ENCODE assay signal across 8 cellular contexts in the genomic region with DNA sequence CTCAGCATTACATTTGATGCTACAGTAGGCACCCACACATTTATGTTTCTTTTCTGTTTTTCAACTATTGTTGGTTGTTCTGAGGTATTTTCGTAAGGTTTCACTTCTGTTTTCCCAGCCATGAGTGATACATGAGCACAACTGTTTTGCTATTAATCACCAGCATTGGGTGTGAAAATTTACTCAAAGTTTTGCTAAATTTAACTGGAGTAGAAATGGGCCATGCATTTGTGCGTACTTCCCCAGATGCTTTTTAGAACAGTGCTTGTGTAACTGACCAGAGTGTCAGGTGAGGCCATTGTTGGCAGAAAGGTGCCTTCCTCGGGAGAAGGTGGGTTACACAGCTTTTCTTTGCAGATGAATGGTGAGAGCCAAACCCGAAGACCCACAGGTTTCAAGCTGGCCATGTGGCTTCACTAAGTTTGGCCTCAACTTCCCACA.
A peak's percentile ranks its signal among the peaks of the same experiment; 100 is the strongest.
DNase-seq lines count a peak whose midpoint lies in the region; ATAC-seq and TF ChIP-seq lines count a peak whose summit lies in the region.

No MANE protein-coding gene starts in this region.

- 53 to 79% methylated on average over 4 of the region's 4 CpGs for WGBS in body of pancreas, 2 donors
- 56 to 91% methylated on average over 1 to 3 of the region's 4 CpGs for WGBS in gastroesophageal sphincter (ENCODE audit: low coverage in 1 of 2), 2 donors
- WGBS in stomach, 5 donors = 77 to 87% (median 86%) methylated on average over 4 of the region's 4 CpGs

- peaks cover 10 to 28% (median 23%) of the 10 kb centered on the region in 3 donors for H3K36me3 Mint-ChIP-seq in naive thymus-derived CD8-positive, alpha-beta T cell

- peak; percentile 66 for ATAC-seq in GM18873 (IDR thresholded peaks at IDR 0.05; ENCODE audit: low FRiP score, unreplicated experiment)
- ATAC-seq in HG02642 (IDR thresholded peaks at IDR 0.05; ENCODE audit: poor library complexity, unreplicated experiment) = peak; percentile 56
- ATAC-seq in naive thymus-derived CD8-positive, alpha-beta T cell = peak in 1 of 2 donors; percentile 28
- ATAC-seq in body of pancreas = no peak
- ATAC-seq in gastroesophageal sphincter = no peak

- no peak for TF ChIP-seq EP300 in gastroesophageal sphincter (IDR thresholded peaks at IDR 0.05)
- TF ChIP-seq EP300 in stomach (IDR thresholded peaks at IDR 0.05) = no peak

- in situ Hi-C loops in G401 (cut with HindIII; ENCODE audit: low sequenced_read_pairs) = no loop called here

- H3K9me3 Mint-ChIP-seq in naive thymus-derived CD8-positive, alpha-beta T cell = peaks cover 0 to 10% (median 0%) of the 10 kb centered on the region in 9 donors

- no peak overlapping the region for H3K4me3 ChIP-seq in body of pancreas
- no peak overlapping the region for H3K4me3 ChIP-seq in gastroesophageal sphincter
- H3K4me3 ChIP-seq in stomach = no peak overlapping the region

- H3K27ac ChIP-seq in body of pancreas (no peak overlapping the region), gastroesophageal sphincter (no peak overlapping the region), stomach (peak overlapping the region in 1 of 5 donors; percentile 15)

- peaks cover 18 to 84% (median 54%) of the 10 kb centered on the region in 4 donors for H3K4me1 Mint-ChIP-seq in naive thymus-derived CD8-positive, alpha-beta T cell

- peak overlapping the region in 7 of 10 donors; percentile 1 to 88 (median 61) for H3K27ac Mint-ChIP-seq in naive thymus-derived CD8-positive, alpha-beta T cell

- DNase-seq in NOMO-1 treated with dmso at 0.1 percent for 144 hours (lab: John Stamatoyannopoulos, UW; ENCODE audit: unreplicated experiment) (peak; percentile 38), body of pancreas (no peak), G401 (ENCODE audit: low spot score) (no peak), stomach (no peak)
- DNase-seq in naive thymus-derived CD8-positive, alpha-beta T cell = no peak

- no peaks in the 10 kb centered on the region for H3K27me3 Mint-ChIP-seq in naive thymus-derived CD8-positive, alpha-beta T cell

- H3K9me3 ChIP-seq in body of pancreas = no peaks in the 10 kb centered on the region
- H3K9me3 ChIP-seq in gastroesophageal sphincter = no peaks in the 10 kb centered on the region
- H3K9me3 ChIP-seq in stomach = no peaks in the 10 kb centered on the region

- peak overlapping the region in 1 of 10 donors; percentile 41 for H3K4me3 Mint-ChIP-seq in naive thymus-derived CD8-positive, alpha-beta T cell

- H3K4me1 ChIP-seq in body of pancreas (no peaks in the 10 kb centered on the region), gastroesophageal sphincter (no peaks in the 10 kb centered on the region), stomach (no peaks in the 10 kb centered on the region)

- POLR2A ChIA-PET in naive thymus-derived CD8-positive, alpha-beta T cell (lab: Charles Lee) = no interaction called here

- intact Hi-C loops in body of pancreas (cut with DNase I) = no loop called here
- intact Hi-C loops in stomach (cut with DNase I; ENCODE audit: low total_unique reads) = no loop called here

- TF ChIP-seq POLR2A in body of pancreas (IDR thresholded peaks at IDR 0.05) (no peak), gastroesophageal sphincter (IDR thresholded peaks at IDR 0.05) (no peak), stomach (IDR thresholded peaks at IDR 0.05) (no peak)

- H3K36me3 ChIP-seq in body of pancreas (replicated peaks in 1 of 2; ENCODE audit: insufficient read depth in 1 of 2, low read depth in 2 of 2) (no peaks in the 10 kb centered on the region), gastroesophageal sphincter (no peaks in the 10 kb centered on the region), stomach (no peaks in the 10 kb centered on the region)

- TF ChIP-seq CTCF in body of pancreas (IDR thresholded peaks at IDR 0.05) (no peak), gastroesophageal sphincter (IDR thresholded peaks at IDR 0.05) (no peak), stomach (IDR thresholded peaks at IDR 0.05) (no peak)

- H3K27me3 ChIP-seq in body of pancreas = no peaks in the 10 kb centered on the region
- H3K27me3 ChIP-seq in gastroesophageal sphincter = no peaks in the 10 kb centered on the region
- H3K27me3 ChIP-seq in stomach = no peaks in the 10 kb centered on the region

Comparison
In these comparisons a context has a peak if more than half of its experiments do, and no peak if none do; other contexts are left out.
1. ATAC-seq: peak in GM18873 (single experiment) and HG02642 (single experiment); none in body of pancreas (single experiment) and gastroesophageal sphincter (single experiment).